ENCODE assay signal across 22 cellular contexts in genomic region chr2:115739574-115739973, GRCh38.
A peak's percentile ranks its signal among the peaks of the same experiment; 100 is the strongest.
DNase-seq lines count a peak whose midpoint lies in the region; ATAC-seq and TF ChIP-seq lines count a peak whose summit lies in the region.
"Had no signal": no experiment of that assay in that cellular context is flagged by ENCODE, and none has a peak within 500 bp of the region (broad histone marks: within the 10 kb centered on the region; RNA-seq: fewer than 3 reads in every experiment).

No MANE protein-coding gene starts in this region.

- H3K27ac ChIP-seq in 22Rv1 (no peak overlapping the region), H9 (ENCODE audit: insufficient read length, low read depth, low read length) (no peak overlapping the region)
- H3K27ac ChIP-seq: colonic mucosa, pancreas, right lobe of liver, upper lobe of right lung had no signal

- H3K4me2 ChIP-seq in H9 (ENCODE audit: insufficient read depth, insufficient read length, low read length), result no peak overlapping the region

- H3K4me1 Mint-ChIP-seq in H9, result peaks cover 3 to 4% of the 10 kb centered on the region in 2 experiments; a peak in 3 of 4 replicates
- H3K4me1 Mint-ChIP-seq: CD4-positive, alpha-beta memory T cell; naive thymus-derived CD8-positive, alpha-beta T cell had no signal

- TF ChIP-seq CTCF in 22Rv1 (IDR thresholded peaks at IDR 0.05) (peak; percentile 41), H9 (conservative IDR thresholded peaks at IDR 0.05) (peak; percentile 73)

- H2BK20ac ChIP-seq in H9 (ENCODE audit: low read depth, low read length, poor library complexity, severe bottlenecking), result no peak overlapping the region

- no peak overlapping the region for H2BK5ac ChIP-seq in H9 (ENCODE audit: insufficient read length, low read length)

- no peak overlapping the region for H4K8ac ChIP-seq in H9 (replicated peaks; ENCODE audit: insufficient read length, low read depth, low read length)

- no peak overlapping the region for H3K4me3 Mint-ChIP-seq in H9
- H3K4me3 Mint-ChIP-seq: CD4-positive, alpha-beta memory T cell; naive thymus-derived CD8-positive, alpha-beta T cell had no signal

- no peaks in the 10 kb centered on the region for H3K79me2 ChIP-seq in H9 (ENCODE audit: insufficient read depth, low read length)

- no peaks in the 10 kb centered on the region for H3K9me3 Mint-ChIP-seq in H9

- no CpG with 5 or more reads among the region's 4 CpGs for WGBS in H9 (ENCODE audit: extremely low coverage, insufficient read length, low lambda C conversion rate)

- H3K9me3 ChIP-seq in H9 (ENCODE audit: control insufficient read depth, low read depth, low read length), result no peaks in the 10 kb centered on the region
- H3K9me3 ChIP-seq: colonic mucosa, pancreas, right lobe of liver, upper lobe of right lung had no signal

- no peaks in the 10 kb centered on the region for H3K4me1 ChIP-seq in H9 (ENCODE audit: insufficient read depth, low read length)
- H3K4me1 ChIP-seq: colonic mucosa, pancreas, right lobe of liver, upper lobe of right lung had no signal

- H2BK12ac ChIP-seq in H9 (ENCODE audit: insufficient read length, low read depth, low read length), result no peak overlapping the region

- DNase-seq in H9, result peak; percentile 39
- DNase-seq in RPMI8226, result peak; percentile 7
- DNase-seq in iPS-NIHi7 (ENCODE audit: extremely low spot score), result peak; percentile 18
- DNase-seq in effector CD8-positive, alpha-beta T cell (lab: John Stamatoyannopoulos, UW), result no peak
- DNase-seq in T1000 (lab: John Stamatoyannopoulos, UW), result no peak
- no peak for DNase-seq in NCI-H524 treated with DMSO at 0.1 percent for 48 hours (lab: John Stamatoyannopoulos, UW)
- DNase-seq: activated T-cell treated with anti-CD3 and anti-CD28 coated beads, Interleukin-2, amount 50 U/mL, for 1 hour; CD4-positive, alpha-beta memory T cell; colonic mucosa; DMS79; Karpas-422; naive thymus-derived CD8-positive, alpha-beta T cell; NCI-H1092 treated with DMSO at 0.1 percent for 48 hours; NCI-H2029 treated with DMSO at 0.1 percent for 48 hours; NCI-H510A treated with DMSO at 0.1 percent for 48 hours; pancreas; right lobe of liver; Right ventricle myocardium superior; upper lobe of right lung had no signal

- no peak overlapping the region for H3K27ac Mint-ChIP-seq in H9
- H3K27ac Mint-ChIP-seq: CD4-positive, alpha-beta memory T cell; naive thymus-derived CD8-positive, alpha-beta T cell had no signal

- no peak overlapping the region for H2AFZ ChIP-seq in H9 (ENCODE audit: low read length)

- H2BK15ac ChIP-seq in H9 (ENCODE audit: low read depth, low read length), result no peak overlapping the region

- no peaks in the 10 kb centered on the region for H3K23me2 ChIP-seq in H9 (ENCODE audit: insufficient read length, low read depth, low read length, poor library complexity, severe bottlenecking)

- ATAC-seq in GM21825 (IDR thresholded peaks at IDR 0.05; ENCODE audit: unreplicated experiment), result no peak
- ATAC-seq: GM12878; naive thymus-derived CD8-positive, alpha-beta T cell; pancreas; right lobe of liver; upper lobe of right lung had no signal

- no peak overlapping the region for H3K9ac ChIP-seq in H9 (ENCODE audit: extremely low read depth, insufficient read length, low read length)

- H2AK5ac ChIP-seq in H9 (ENCODE audit: insufficient read length, low read length), result no peak overlapping the region

- H3K36me3 Mint-ChIP-seq in H9 (ENCODE audit: insufficient read depth in 1 of 3, low read depth in 3 of 3), result no peaks in the 10 kb centered on the region; a peak in 2 of 7 replicates
- H3K36me3 Mint-ChIP-seq: CD4-positive, alpha-beta memory T cell; naive thymus-derived CD8-positive, alpha-beta T cell had no signal

- H3T11ph ChIP-seq in H9 (ENCODE audit: low read length), result no peak overlapping the region

- H4K20me1 ChIP-seq in H9 (ENCODE audit: control insufficient read depth, insufficient read depth, insufficient read length), result no peaks in the 10 kb centered on the region

- no peak overlapping the region for H4K91ac ChIP-seq in H9 (ENCODE audit: insufficient read length, low read depth, low read length)

- no peak overlapping the region for H4K5ac ChIP-seq in H9 (ENCODE audit: insufficient read length, low read depth, low read length)

- no peak overlapping the region for H2BK120ac ChIP-seq in H9 (ENCODE audit: low read depth, low read length, poor library complexity, severe bottlenecking)

- no peaks in the 10 kb centered on the region for H3K27me3 ChIP-seq in H9 (ENCODE audit: insufficient read depth, low read length)
- H3K27me3 ChIP-seq: colonic mucosa, pancreas, right lobe of liver, upper lobe of right lung had no signal

- H3K23ac ChIP-seq in H9 (ENCODE audit: insufficient read length, low read depth, low read length), result no peak overlapping the region

- H3K14ac ChIP-seq in H9 (ENCODE audit: insufficient read depth, low read length), result no peak overlapping the region

- H3K27me3 Mint-ChIP-seq in H9 (ENCODE audit: low read depth), result no peaks in the 10 kb centered on the region
- H3K27me3 Mint-ChIP-seq: CD4-positive, alpha-beta memory T cell; naive thymus-derived CD8-positive, alpha-beta T cell had no signal

- H3K18ac ChIP-seq in H9 (ENCODE audit: insufficient read length, low read depth, low read length), result no peak overlapping the region

- no peak overlapping the region for H3K4ac ChIP-seq in H9 (ENCODE audit: low read depth, low read length)

- no peak overlapping the region for H3K56ac ChIP-seq in H9 (ENCODE audit: insufficient read length, low read depth, low read length)

- no peaks in the 10 kb centered on the region for H3K79me1 ChIP-seq in H9 (ENCODE audit: insufficient read depth, low read depth, low read length, poor library complexity, severe bottlenecking)

Comparison
In these comparisons a context has a peak if more than half of its experiments do, and no peak if none do; other contexts are left out.
1. DNase-seq: peak in H9 (single experiment), RPMI8226 (single experiment) and iPS-NIHi7 (single experiment); none in effector CD8-positive, alpha-beta T cell (single experiment), T1000 (single experiment) and NCI-H524 treated with DMSO at 0.1 percent for 48 hours (single experiment).